ENCODE assay signal across 19 cellular contexts in the genomic region with DNA sequence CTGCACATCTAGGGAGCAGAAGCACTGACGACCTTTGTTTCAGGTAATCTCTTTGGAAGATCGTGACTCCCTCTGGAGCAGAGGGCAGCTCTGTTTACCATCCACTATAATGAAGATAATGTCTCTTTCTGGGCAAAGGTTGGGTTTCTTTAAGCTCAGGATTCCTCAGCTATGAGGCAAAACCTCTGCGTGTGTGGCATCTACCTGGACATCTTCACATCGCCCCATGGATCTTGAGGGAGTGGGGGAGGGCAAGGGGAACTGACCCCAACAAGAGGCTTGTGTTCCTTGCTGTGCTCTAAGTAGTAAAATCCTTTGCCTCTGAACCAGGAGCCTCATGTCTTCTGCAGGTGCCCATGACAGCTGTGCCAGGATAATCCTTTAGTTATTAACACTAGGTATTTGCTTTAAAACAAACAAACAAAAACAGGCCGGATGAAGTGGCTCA. TPM values are rescaled to one million over a fixed set of nuclear protein-coding genes. Genes with fewer than 3 reads are reported as not detected.
A peak's percentile ranks its signal among the peaks of the same experiment; 100 is the strongest.
DNase-seq lines count a peak whose midpoint lies in the region; ATAC-seq and TF ChIP-seq lines count a peak whose summit lies in the region.
"Had no signal": no experiment of that assay in that cellular context is flagged by ENCODE, and none has a peak within 500 bp of the region (broad histone marks: within the 10 kb centered on the region; RNA-seq: fewer than 3 reads in every experiment).

No MANE protein-coding gene starts in this region.

- H3K4me3 Mint-ChIP-seq in Caco-2 (ENCODE audit: unreplicated experiment) = peak overlapping the region; percentile 58
- no peak overlapping the region for H3K4me3 Mint-ChIP-seq in CD4-positive, alpha-beta memory T cell
- H3K4me3 Mint-ChIP-seq: CD8-positive, alpha-beta memory T cell had no signal

- in situ Hi-C loops in mammary epithelial cell (cut with MboI; ENCODE audit: low sequenced_read_pairs in 2 of 2) = no loop called here

- CTCF ChIA-PET in Caco-2 (lab: Charles Lee) = interaction anchor here (0.6 to 1.1 kb wide), 3 partner anchors 10 to 30 kb away, joined by 3 to 7 read pairs (median 4); a partner anchor contains a TSS
- CTCF ChIA-PET in mammary epithelial cell (lab: Charles Lee; ENCODE audit: low non-redundant PET) = no interaction called here
- CTCF ChIA-PET in CD4-positive, alpha-beta memory T cell (lab: Charles Lee; ENCODE audit: partially characterized antibody) = no interaction called here

- no peak for ATAC-seq in GM19395 (IDR thresholded peaks at IDR 0.05; ENCODE audit: unreplicated experiment)
- no peak for ATAC-seq in HG03432 (IDR thresholded peaks at IDR 0.05; ENCODE audit: unreplicated experiment)

- H3K9me3 Mint-ChIP-seq in Caco-2 (ENCODE audit: unreplicated experiment) = peaks cover 24% of the 10 kb centered on the region
- H3K9me3 Mint-ChIP-seq in CD4-positive, alpha-beta memory T cell = peaks cover 0 to 39% (median 25%) of the 10 kb centered on the region in 8 donors

- no peak overlapping the region for H3K4me2 ChIP-seq in mammary epithelial cell (ENCODE audit: insufficient read depth, low read depth, low read length)
- H3K4me2 ChIP-seq: BLaER1 had no signal

- H3K4me1 Mint-ChIP-seq in Caco-2 (ENCODE audit: low read depth, unreplicated experiment) = peaks cover 20% of the 10 kb centered on the region
- H3K4me1 Mint-ChIP-seq in CD4-positive, alpha-beta memory T cell = no peaks in the 10 kb centered on the region
- H3K4me1 Mint-ChIP-seq: CD8-positive, alpha-beta memory T cell had no signal

- POLR2A ChIA-PET in Caco-2 (lab: Charles Lee) = interaction anchor here (1.1 to 1.9 kb wide), 3 partner anchors 13 to 36 kb away, joined by 4 to 22 read pairs (median 10); a partner anchor contains a TSS
- POLR2A ChIA-PET in CD4-positive, alpha-beta memory T cell (lab: Charles Lee; ENCODE audit: partially characterized antibody) = no interaction called here

- H3K4me3 ChIP-seq in Caco-2 (ENCODE audit: low read depth, low read length) (no peak overlapping the region), mammary epithelial cell (replicated peaks in 1 of 3; ENCODE audit: insufficient read depth in 1 of 3, low read depth in 2 of 3, low read length in 3 of 3) (no peak overlapping the region)
- no peak overlapping the region for H3K4me3 ChIP-seq in CD4-positive, alpha-beta memory T cell (ENCODE audit: low read length in 2 of 2)
- H3K4me3 ChIP-seq: BLaER1, SK-N-MC had no signal

- H3K4me1 ChIP-seq in Caco-2 (peaks cover 30% of the 10 kb centered on the region), mammary epithelial cell (ENCODE audit: insufficient read depth, low read length) (no peaks in the 10 kb centered on the region)
- no peaks in the 10 kb centered on the region for H3K4me1 ChIP-seq in CD4-positive, alpha-beta memory T cell (ENCODE audit: insufficient read depth, low read length)
- H3K4me1 ChIP-seq: BLaER1 had no signal

- H2AFZ ChIP-seq in mammary epithelial cell (ENCODE audit: low read depth, low read length) = no peak overlapping the region

- no peak overlapping the region for H3K9ac ChIP-seq in mammary epithelial cell (ENCODE audit: insufficient read depth, low read length)
- H3K9ac ChIP-seq: BLaER1 had no signal

- peak overlapping the region; percentile 79 for H3K27ac Mint-ChIP-seq in Caco-2 (ENCODE audit: unreplicated experiment)
- no peak overlapping the region for H3K27ac Mint-ChIP-seq in CD4-positive, alpha-beta memory T cell
- H3K27ac Mint-ChIP-seq: CD8-positive, alpha-beta memory T cell had no signal

- H3K27me3 Mint-ChIP-seq in Caco-2 (ENCODE audit: insufficient read depth, unreplicated experiment) = no peaks in the 10 kb centered on the region
- peaks cover 0 to 2% of the 10 kb centered on the region in 2 donors for H3K27me3 Mint-ChIP-seq in CD4-positive, alpha-beta memory T cell

- H3K36me3 ChIP-seq in Caco-2 (ENCODE audit: control insufficient read depth, insufficient read depth, low read length) (no peaks in the 10 kb centered on the region), mammary epithelial cell (ENCODE audit: insufficient read depth, low read length) (no peaks in the 10 kb centered on the region)
- H3K36me3 ChIP-seq in CD4-positive, alpha-beta memory T cell (ENCODE audit: insufficient read depth, low read length) = no peaks in the 10 kb centered on the region

- H4K20me1 ChIP-seq in mammary epithelial cell (ENCODE audit: insufficient read depth, low read length) = no peaks in the 10 kb centered on the region
- H4K20me1 ChIP-seq: BLaER1 had no signal

- TF ChIP-seq CTCF in Caco-2 (IDR thresholded peaks at IDR 0.05; ENCODE audit: insufficient read depth in 1 of 2, low read depth in 1 of 2, low read length in 1 of 2, severe bottlenecking in 1 of 2, unreplicated experiment in 1 of 2) = no peak
- no peak for TF ChIP-seq CTCF in mammary epithelial cell (conservative IDR thresholded peaks at IDR 0.05 in 1 of 2, IDR thresholded peaks at IDR 0.05 in 1 of 2; ENCODE audit: extremely low read depth in 1 of 2, insufficient read depth in 1 of 2, low read depth in 1 of 2, low read length in 2 of 2)

- peaks cover 26% of the 10 kb centered on the region for H3K9me3 ChIP-seq in Caco-2
- peaks cover 13% of the 10 kb centered on the region for H3K9me3 ChIP-seq in mammary epithelial cell (replicated peaks; ENCODE audit: insufficient read depth, low read length)
- peaks cover 0 to 9% of the 10 kb centered on the region in 2 donors for H3K9me3 ChIP-seq in CD4-positive, alpha-beta memory T cell (ENCODE audit: control insufficient read depth in 1 of 2, low read length in 2 of 2)

- no peaks in the 10 kb centered on the region for H3K79me2 ChIP-seq in mammary epithelial cell (ENCODE audit: insufficient read depth, low read length)

- intact Hi-C loops in Caco-2 (cut with micrococcal nuclease; ENCODE audit: unreplicated experiment) (loop anchor here (2.0 kb wide), 1 partner anchor 29 kb away; no protein-coding TSS in a partner anchor), mammary epithelial cell (cut with micrococcal nuclease) (no loop called here)
- intact Hi-C loops in CD4-positive, alpha-beta memory T cell (cut with micrococcal nuclease) = no loop called here

- no peak overlapping the region for H3K27ac ChIP-seq in mammary epithelial cell (ENCODE audit: insufficient read depth, low read depth, low read length)
- no peak overlapping the region for H3K27ac ChIP-seq in CD4-positive, alpha-beta memory T cell (ENCODE audit: low read depth, low read length)
- H3K27ac ChIP-seq: BLaER1, SK-N-MC had no signal

- peaks cover 12% of the 10 kb centered on the region for H3K36me3 Mint-ChIP-seq in Caco-2 (ENCODE audit: insufficient read depth, unreplicated experiment)
- peaks cover 2 to 14% of the 10 kb centered on the region in 2 donors for H3K36me3 Mint-ChIP-seq in CD4-positive, alpha-beta memory T cell

- WGBS in mammary epithelial cell (ENCODE audit: low coverage, missing lambda C conversion rate) = 88% methylated on average over 4 of the region's 5 CpGs

- dilution Hi-C loops in mammary epithelial cell (cut with HindIII; ENCODE audit: low sequenced_read_pairs) = no loop called here

- H3K27me3 ChIP-seq in Caco-2 (replicated peaks; ENCODE audit: control insufficient read depth, insufficient read depth, low read length) = no peaks in the 10 kb centered on the region
- H3K27me3 ChIP-seq in mammary epithelial cell (ENCODE audit: insufficient read depth, low read length) = no peaks in the 10 kb centered on the region
- H3K27me3 ChIP-seq in CD4-positive, alpha-beta memory T cell (ENCODE audit: insufficient read depth, low read length) = no peaks in the 10 kb centered on the region
- H3K27me3 ChIP-seq: BLaER1 had no signal

- no TSS peak for BruUV-seq in Caco-2 (replicated peaks; lab: Mats Ljungman, UMichigan)
- no TSS peak for BruUV-seq in mammary epithelial cell (replicated peaks; lab: Mats Ljungman, UMichigan)

- DNase-seq in Caco-2 (peak; percentile 65 to 90), NCI-H146 (lab: John Stamatoyannopoulos, UW) (peak; percentile 22), SK-N-DZ (ENCODE audit: low spot score) (peak; percentile 13), mucosa of gallbladder (ENCODE audit: low spot score) (peak; percentile 35), mammary epithelial cell (no peak)
- DNase-seq in CD4-positive, alpha-beta memory T cell = no peak
- DNase-seq: 8988T; CD8-positive, alpha-beta memory T cell; DMS 273 treated with DMSO at 0.1 percent for 48 hours; GOT3; IMR-90; Karpas-422; MM.1S; NCI-H1092 treated with DMSO at 0.1 percent for 48 hours; NCI-H187 treated with DMSO at 0.1 percent for 48 hours had no signal

RNA-seq across cellular contexts. Expression of a gene that starts 19.6 kb away (rescaled TPM):
- total RNA-seq in Caco-2 (2022) (not detected in 2 replicates), mucosa of gallbladder (0.60 TPM), mammary epithelial cell (not detected)
- polyA plus RNA-seq in SK-N-DZ (2014; cell fraction: cytosol; rRNA removed) = not detected in 2 replicates
- polyA plus RNA-seq in SK-N-DZ (2014; cell fraction: nucleus; rRNA removed) = not detected in 2 replicates
- not detected for polyA plus RNA-seq in mammary epithelial cell
- not detected for polyA minus RNA-seq in mammary epithelial cell
- not detected for total RNA-seq in CD4-positive, alpha-beta memory T cell
- not detected for polyA plus RNA-seq in CD4-positive, alpha-beta memory T cell
- total RNA-seq: CD8-positive, alpha-beta memory T cell; IMR-90 had no signal
- polyA plus RNA-seq: CD8-positive, alpha-beta memory T cell; IMR-90 had no signal

RNA-seq across cellular contexts. Expression of a gene that starts 30.2 kb away (rescaled TPM):
- 30.8 and 36.3 TPM in 2 replicates for total RNA-seq in Caco-2 (2022)
- polyA plus RNA-seq in SK-N-DZ (2014; cell fraction: cytosol; rRNA removed) = 14.7 and 24.0 TPM in 2 replicates
- 12.8 and 19.0 TPM in 2 replicates for polyA plus RNA-seq in SK-N-DZ (2014; cell fraction: nucleus; rRNA removed)
- 9.4 TPM for total RNA-seq in mucosa of gallbladder
- total RNA-seq in mammary epithelial cell = 1 to 10 TPM; 8.8 to 9.2 TPM
- polyA plus RNA-seq in mammary epithelial cell = 3.3 TPM
- 12.2 TPM for polyA minus RNA-seq in mammary epithelial cell
- total RNA-seq in CD4-positive, alpha-beta memory T cell = 10 to 100 TPM; 10.8 to 12.7 TPM
- 1 to 10 TPM; 1.5 to 3.1 TPM for polyA plus RNA-seq in CD4-positive, alpha-beta memory T cell

RNA-seq across cellular contexts. Expression of a gene that starts 36.2 kb away (rescaled TPM):
- 9.6 and 12.4 TPM in 2 replicates for total RNA-seq in Caco-2 (2022)
- 24.8 and 28.7 TPM in 2 replicates for polyA plus RNA-seq in SK-N-DZ (2014; cell fraction: cytosol; rRNA removed)
- polyA plus RNA-seq in SK-N-DZ (2014; cell fraction: nucleus; rRNA removed) = 22.0 and 29.3 TPM in 2 replicates
- total RNA-seq in mucosa of gallbladder = 10.1 TPM
- 10 to 100 TPM; 15.3 to 18.4 TPM for total RNA-seq in mammary epithelial cell
- 9.2 TPM for polyA plus RNA-seq in mammary epithelial cell
- 34.0 TPM for polyA minus RNA-seq in mammary epithelial cell
- total RNA-seq in CD4-positive, alpha-beta memory T cell = 10 to 100 TPM; 13.8 to 17.2 TPM
- 10 to 100 TPM; 18.5 to 18.9 TPM for polyA plus RNA-seq in CD4-positive, alpha-beta memory T cell

RNA-seq across cellular contexts. Expression of a gene that starts 36.3 kb away (rescaled TPM):
- 35.9 and 45.6 TPM in 2 replicates for total RNA-seq in Caco-2 (2022)
- 76.5 and 86.2 TPM in 2 replicates for polyA plus RNA-seq in SK-N-DZ (2014; cell fraction: cytosol; rRNA removed)
- 44.6 and 87.6 TPM in 2 replicates for polyA plus RNA-seq in SK-N-DZ (2014; cell fraction: nucleus; rRNA removed)
- total RNA-seq in mucosa of gallbladder = 29.7 TPM
- total RNA-seq in mammary epithelial cell = 10 to 100 TPM; 14.0 to 21.1 TPM
- polyA plus RNA-seq in mammary epithelial cell = 22.0 TPM
- polyA minus RNA-seq in mammary epithelial cell = 5.8 TPM
- 10 to 100 TPM; 38.0 to 38.5 TPM for total RNA-seq in CD4-positive, alpha-beta memory T cell
- 10 to 100 TPM; 56.3 to 61.8 TPM for polyA plus RNA-seq in CD4-positive, alpha-beta memory T cell

Comparison
In these comparisons a context has a peak if more than half of its experiments do, and no peak if none do; other contexts are left out.
1. DNase-seq: peak in Caco-2 (2 of 2), NCI-H146 (single experiment), SK-N-DZ (single experiment) and mucosa of gallbladder (single experiment); none in mammary epithelial cell (single experiment) and CD4-positive, alpha-beta memory T cell (0 of 5).